ENCODE assay signal across 9 cellular contexts in genomic region chr9:135959814-135960213, GRCh38. TPM values are rescaled to one million over a fixed set of nuclear protein-coding genes. Genes with fewer than 3 reads are reported as not detected.
DNase-seq lines count a peak whose midpoint lies in the region; TF ChIP-seq lines count a peak whose summit lies in the region.
"Had no signal": no experiment of that assay in that cellular context is flagged by ENCODE, and none has a peak within 500 bp of the region (broad histone marks: within the 10 kb centered on the region; RNA-seq: fewer than 3 reads in every experiment).

No MANE protein-coding gene starts in this region.

- H3K27ac Mint-ChIP-seq in CD14-positive monocyte: peak overlapping the region in 6 of 7 donors; percentile 91 to 96 (median 94)
- H3K27ac Mint-ChIP-seq in endodermal cell: no peak overlapping the region
- peak overlapping the region; percentile 42 for H3K27ac Mint-ChIP-seq in neural progenitor cell

- no peaks in the 10 kb centered on the region for H3K9me3 ChIP-seq in NT2/D1 (ENCODE audit: insufficient read depth, low read length)
- H3K9me3 ChIP-seq in endodermal cell (ENCODE audit: control insufficient read depth, low read length): no peaks in the 10 kb centered on the region
- H3K9me3 ChIP-seq in neural progenitor cell (ENCODE audit: low read depth): no peaks in the 10 kb centered on the region

- peak overlapping the region; percentile 44 for H3K9ac ChIP-seq in NT2/D1 (ENCODE audit: insufficient read length, low read depth)
- no peak overlapping the region for H3K9ac ChIP-seq in endodermal cell (ENCODE audit: extremely low read depth, low read length, poor library complexity, severe bottlenecking)
- H3K9ac ChIP-seq in neural progenitor cell: peak overlapping the region; percentile 62

- no peaks in the 10 kb centered on the region for H3K27me3 ChIP-seq in NT2/D1 (ENCODE audit: insufficient read depth, insufficient read length)
- H3K27me3 ChIP-seq in endodermal cell (ENCODE audit: control insufficient read depth, insufficient read depth, low read length, poor library complexity, severe bottlenecking): peaks cover 4% of the 10 kb centered on the region
- peaks cover 11% of the 10 kb centered on the region for H3K27me3 ChIP-seq in neural progenitor cell

- intact Hi-C loops in CD14-positive monocyte (cut with micrococcal nuclease): loop anchor here (5.0 to 10.0 kb wide), 4 partner anchors 53 to 745 kb away; partner anchors contain the start of gene CAMSAP1 (in 1 of the 2)

- DNase-seq in CD14-positive monocyte (ENCODE audit: low spot score) (no peak), NT2/D1 (ENCODE audit: low read depth, low spot score) (no peak), endodermal cell (no peak), neural progenitor cell (ENCODE audit: low spot score) (no peak), GM13976 (ENCODE audit: low spot score) (no peak), NCI-H128 (lab: John Stamatoyannopoulos, UW; ENCODE audit: unreplicated experiment) (no peak), DMS 273 (lab: John Stamatoyannopoulos, UW; ENCODE audit: unreplicated experiment) (no peak), NCI-H2227 treated with DMSO at 0.1 percent for 48 hours (lab: John Stamatoyannopoulos, UW) (no peak)
- DNase-seq: NCI-H2081 had no signal

- H3K4me3 ChIP-seq in NT2/D1 (ENCODE audit: insufficient read length, low read depth) (peak overlapping the region; percentile 77), endodermal cell (ENCODE audit: low read length) (peak overlapping the region; percentile 82), neural progenitor cell (peak overlapping the region; percentile 80)

- in situ Hi-C loops in GM13976 (cut with MboI; ENCODE audit: low sequenced_read_pairs, unreplicated experiment): loop anchor here (10.0 kb wide), 1 partner anchor 155 kb away; the partner anchor contains the start of gene TMEM250

- peaks cover 1 to 3% (median 2%) of the 10 kb centered on the region in 3 donors for H3K27me3 Mint-ChIP-seq in CD14-positive monocyte (ENCODE audit: low read depth in 3 of 3)
- peaks cover 3% of the 10 kb centered on the region for H3K27me3 Mint-ChIP-seq in endodermal cell (ENCODE audit: insufficient read depth)
- H3K27me3 Mint-ChIP-seq in neural progenitor cell (ENCODE audit: insufficient read depth, low read depth): peaks cover 7% of the 10 kb centered on the region

- H3F3A ChIP-seq in neural progenitor cell (ENCODE audit: low read depth): peaks cover 10% of the 10 kb centered on the region

- H4K20me1 ChIP-seq in neural progenitor cell (ENCODE audit: low read depth): peaks cover 31% of the 10 kb centered on the region

- peaks cover 9 to 23% of the 10 kb centered on the region in 2 donors for H3K36me3 Mint-ChIP-seq in CD14-positive monocyte
- peaks cover 2% of the 10 kb centered on the region for H3K36me3 Mint-ChIP-seq in endodermal cell (ENCODE audit: low read depth)
- no peaks in the 10 kb centered on the region for H3K36me3 Mint-ChIP-seq in neural progenitor cell

- no peak overlapping the region for H2AFZ ChIP-seq in neural progenitor cell (replicated peaks)

- TF ChIP-seq CTCF in CD14-positive monocyte (IDR thresholded peaks at IDR 0.05) (no peak), endodermal cell (conservative IDR thresholded peaks at IDR 0.05) (no peak), neural progenitor cell (IDR thresholded peaks at IDR 0.05) (no peak), GM13976 (IDR thresholded peaks at IDR 0.05; ENCODE audit: borderline replicate concordance, control extremely low read depth, extremely low read depth, insufficient read depth, missing control alignments) (no peak)

- H3K4me1 Mint-ChIP-seq in CD14-positive monocyte: peaks cover 47% of the 10 kb centered on the region
- peaks cover 13% of the 10 kb centered on the region for H3K4me1 Mint-ChIP-seq in endodermal cell
- H3K4me1 Mint-ChIP-seq in neural progenitor cell: peaks cover 22% of the 10 kb centered on the region

- peak overlapping the region; percentile 93 to 94 for H3K4me3 Mint-ChIP-seq in CD14-positive monocyte
- H3K4me3 Mint-ChIP-seq in endodermal cell: peak overlapping the region; percentile 84
- H3K4me3 Mint-ChIP-seq in neural progenitor cell: peak overlapping the region; percentile 93

- H3K27ac ChIP-seq in endodermal cell (ENCODE audit: low read depth, low read length) (no peak overlapping the region), neural progenitor cell (no peak overlapping the region)

- 81 to 86% methylated on average over 9 of the region's 9 CpGs for WGBS in endodermal cell (ENCODE audit: insufficient coverage in 1 of 2, insufficient read length in 1 of 2), 2 experiments

- H3K4me1 ChIP-seq in NT2/D1 (ENCODE audit: insufficient read depth, insufficient read length) (peaks cover 5% of the 10 kb centered on the region), endodermal cell (ENCODE audit: control insufficient read depth, insufficient read depth, low read length) (peaks cover 5% of the 10 kb centered on the region), neural progenitor cell (no peaks in the 10 kb centered on the region)

- H3K9me3 Mint-ChIP-seq in CD14-positive monocyte (no peaks in the 10 kb centered on the region), endodermal cell (no peaks in the 10 kb centered on the region), neural progenitor cell (no peaks in the 10 kb centered on the region)

- H3K36me3 ChIP-seq in NT2/D1 (ENCODE audit: insufficient read depth, insufficient read length, low read length) (peaks cover 34% of the 10 kb centered on the region), endodermal cell (ENCODE audit: control insufficient read depth, insufficient read depth, low read length) (peaks cover 1% of the 10 kb centered on the region), neural progenitor cell (no peaks in the 10 kb centered on the region)

- H3K4me2 ChIP-seq in neural progenitor cell: peak overlapping the region; percentile 98

- H3K79me2 ChIP-seq in neural progenitor cell (ENCODE audit: low read depth): peaks cover 55% of the 10 kb centered on the region

RNA-seq across cellular contexts. Expression of gene UBAC1, which starts 1.4 kb away (rescaled TPM):
- 10 to 100 TPM; 35.8 to 52.5 TPM for polyA plus RNA-seq in CD14-positive monocyte
- 10 to 100 TPM; 47.9 to 48.4 TPM for total RNA-seq in endodermal cell
- 43.3 TPM for polyA plus RNA-seq in endodermal cell (2013, experiment 1 of 2)
- polyA plus RNA-seq in endodermal cell (2013, experiment 2 of 2): 38.8 TPM
- 53.6 and 66.0 TPM in 2 replicates for total RNA-seq in neural progenitor cell (ENCODE audit: low replicate concordance)

RNA-seq across cellular contexts. Expression of gene CAMSAP1, which starts 52.5 kb away (rescaled TPM):
- under 1 TPM; 0.71 to 0.75 TPM for polyA plus RNA-seq in CD14-positive monocyte
- total RNA-seq in endodermal cell (10 to 100 TPM; 40.1 to 43.1 TPM), neural progenitor cell (ENCODE audit: low replicate concordance) (39.3 and 44.9 TPM in 2 replicates)
- polyA plus RNA-seq in endodermal cell (2013, experiment 1 of 2): 36.8 TPM
- polyA plus RNA-seq in endodermal cell (2013, experiment 2 of 2): 37.7 TPM
